Comparison of ENCODE assay signal across 21 cellular contexts in genomic region chr19:50058425-50058824, GRCh38.
"Had no signal": no experiment of that assay in that cellular context is flagged by ENCODE, and none has a peak within 500 bp of the region (broad histone marks: within the 10 kb centered on the region; RNA-seq: fewer than 3 reads in every experiment).

No MANE protein-coding gene starts in this region.

- DNase-seq: IMR-90, MV-4-11, NCI-H1048, NCI-H1105, NCI-H1417, NCI-H1436 treated with DMSO at 0.1 percent for 48 hours, NCI-H1694, NCI-H187 treated with DMSO at 0.1 percent for 48 hours, NCI-H2029 treated with DMSO at 0.1 percent for 48 hours, NCI-H226, NCI-H446, NCI-H510A, NCI-H524 treated with DMSO at 0.1 percent for 48 hours, NCI-H69, NCI-H774, Right ventricle myocardium superior, RPMI8226, SIG-M5 had no signal

- H3K4me3 ChIP-seq: SJSA1, SK-N-MC had no signal

- H3K9ac ChIP-seq: KMS-11 had no signal

- H3K27ac ChIP-seq: KMS-11, SJSA1, SK-N-MC had no signal

- H3K4me1 ChIP-seq: SJSA1 had no signal

- H3K27me3 ChIP-seq: SJSA1 had no signal

- H3K36me3 ChIP-seq: SJSA1 had no signal
